Comparison of ENCODE assay signal across 7 cellular contexts in the genomic region with DNA sequence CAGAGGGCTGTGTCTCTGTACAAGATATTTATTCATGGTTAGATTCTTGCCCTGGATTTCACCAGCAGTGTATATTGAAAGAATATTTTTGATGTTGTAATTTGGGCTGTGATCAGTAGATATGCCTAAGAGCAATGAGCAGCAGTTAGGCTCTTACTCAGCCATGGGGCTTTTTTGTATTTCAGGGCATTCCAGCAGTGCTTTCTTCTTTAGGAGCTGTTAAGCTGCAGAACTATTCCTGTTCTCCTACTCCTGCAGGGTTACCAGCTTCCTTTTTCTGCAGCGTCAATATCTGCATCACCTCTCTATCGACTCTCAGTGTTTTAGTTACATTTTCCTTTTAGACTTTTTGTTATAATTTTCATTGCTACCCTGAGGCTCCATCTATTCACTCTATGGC.
"Had no signal": no experiment of that assay in that cellular context is flagged by ENCODE, and none has a peak within 500 bp of the region (broad histone marks: within the 10 kb centered on the region; RNA-seq: fewer than 3 reads in every experiment).

No MANE protein-coding gene starts in this region.

- H3K27ac ChIP-seq: HL-60, KMS-11 had no signal

- H3K4me1 Mint-ChIP-seq: IgD-negative memory B cell had no signal

- H3K27me3 Mint-ChIP-seq: IgD-negative memory B cell had no signal

- H3K4me3 Mint-ChIP-seq: H9, IgD-negative memory B cell had no signal

- DNase-seq: GOT3, H9, HCEC 1CT, KBM-7 had no signal

- H3K36me3 Mint-ChIP-seq: IgD-negative memory B cell had no signal

- H3K4me2 ChIP-seq: KMS-11 had no signal
